ENCODE assay signal across 19 cellular contexts in the genomic region with DNA sequence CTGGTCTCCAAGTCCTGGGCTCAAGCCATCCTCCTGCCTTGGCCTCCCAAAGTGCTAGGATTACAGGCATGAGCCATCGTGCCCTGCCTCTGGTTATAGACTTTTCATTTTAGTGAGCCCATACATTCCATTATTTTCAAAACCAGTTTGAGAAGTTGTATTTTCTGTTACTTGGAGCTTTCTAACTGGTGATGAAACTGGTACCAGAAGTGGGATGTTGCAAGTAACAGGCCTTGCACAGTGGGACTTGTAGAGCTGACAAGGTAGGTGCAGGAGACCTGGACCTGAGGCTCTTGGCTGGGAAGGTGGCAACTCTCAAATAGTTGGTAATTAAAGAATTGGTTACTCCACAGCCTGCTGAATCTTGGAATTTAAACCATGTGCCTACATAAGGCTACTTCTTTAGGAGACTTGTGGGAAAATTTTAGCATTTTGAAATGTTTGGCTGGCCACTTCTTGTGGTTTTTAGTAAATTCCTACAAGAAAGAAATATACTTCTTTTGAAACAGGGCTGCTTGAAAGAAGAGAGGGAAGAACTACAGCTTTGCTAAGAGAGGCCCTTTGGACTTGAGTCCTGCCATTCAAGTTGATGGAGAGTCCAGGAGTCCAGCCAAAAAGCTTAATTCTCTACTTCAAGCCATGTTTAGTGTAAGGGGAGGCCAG. TPM values are rescaled to one million over a fixed set of nuclear protein-coding genes. Genes with fewer than 3 reads are reported as not detected.
"Had no signal": no experiment of that assay in that cellular context is flagged by ENCODE, and none has a peak within 500 bp of the region (broad histone marks: within the 10 kb centered on the region; RNA-seq: fewer than 3 reads in every experiment).

No MANE protein-coding gene starts in this region.

- DNase-seq: activated CD4-positive, alpha-beta T cell treated with anti-CD3 and anti-CD28 coated beads, Interleukin-2, amount 50 U/mL, for 4 hours; activated gamma-delta T cell; foreskin fibroblast; pancreas; right lobe of liver; stimulated activated CD4-positive, alpha-beta T cell treated with anti-CD3 and anti-CD28 coated beads, Interleukin-4, amount 100 ng/mL, for 1 hour; stimulated activated naive CD8-positive, alpha-beta T cell treated with anti-CD3 and anti-CD28 coated beads, Interleukin-15, amount 100 ng/mL, for 72 hours; T-helper 2 cell; trophoblast cell had no signal

- H3K27me3 ChIP-seq: adrenal gland, pancreas, right lobe of liver, suprapubic skin, vagina had no signal

- H3K27ac ChIP-seq: adrenal gland, coronary artery, neutrophil, pancreas, right lobe of liver, suprapubic skin, vagina had no signal

- H3K9me3 ChIP-seq: adrenal gland, neutrophil, pancreas, right lobe of liver, suprapubic skin, vagina had no signal

- H3K36me3 ChIP-seq: adrenal gland, neutrophil, pancreas, right lobe of liver, suprapubic skin, vagina had no signal

- ATAC-seq: natural killer cell treated with Interleukin-12 subunit alpha and Interleukin-12 subunit beta and Interleukin-15 and Interleukin-18, amount 100 ng/mL, for 72 hours; pancreas; right lobe of liver; stimulated activated naive CD8-positive, alpha-beta T cell treated with anti-CD3 and anti-CD28 coated beads, Interleukin-15, amount 100 ng/mL, for 72 hours had no signal

- H3K4me2 ChIP-seq: smooth muscle cell had no signal

- H3K4me1 ChIP-seq: adrenal gland, pancreas, right lobe of liver, suprapubic skin, vagina had no signal

- H3K4me3 ChIP-seq: adrenal gland, coronary artery, lung, pancreas, right lobe of liver, smooth muscle cell, suprapubic skin, vagina had no signal

- FAIRE-seq: pancreas, TTC549 had no signal

RNA-seq across cellular contexts. Expression of gene ALPL, which starts 9.8 kb away (rescaled TPM):
- total RNA-seq: activated CD8-positive, alpha-beta memory T cell treated with anti-CD3 and anti-CD28 coated beads for 36 hours; natural killer cell treated with Interleukin-12 subunit alpha and Interleukin-12 subunit beta and Interleukin-15 and Interleukin-18, amount 100 ng/mL, for 72 hours had no signal
